ENCODE assay signal across 22 cellular contexts in the genomic region with DNA sequence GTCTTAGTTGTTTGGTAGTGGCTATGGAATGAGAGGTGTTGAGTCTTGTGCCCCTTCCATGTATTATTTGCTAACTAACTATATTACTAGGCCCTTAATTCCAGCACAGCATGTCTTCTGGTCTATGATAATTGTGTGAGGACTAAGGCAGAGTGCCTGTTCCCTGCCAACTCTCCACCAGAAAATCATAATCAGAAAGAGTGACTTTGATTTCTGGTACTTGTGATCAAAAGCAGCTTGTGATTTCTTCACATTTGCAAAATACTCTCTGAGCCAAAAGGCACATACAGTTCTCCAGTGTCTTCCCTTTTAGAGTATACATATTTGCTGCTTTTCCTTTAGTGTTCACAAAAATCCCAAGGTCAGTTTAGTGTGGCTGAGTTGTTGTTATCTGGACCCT.
"Had no signal": no experiment of that assay in that cellular context is flagged by ENCODE, and none has a peak within 500 bp of the region (broad histone marks: within the 10 kb centered on the region; RNA-seq: fewer than 3 reads in every experiment).

No MANE protein-coding gene starts in this region.

- H3K27me3 ChIP-seq: foreskin keratinocyte had no signal

- H3K27ac ChIP-seq: foreskin keratinocyte, VCaP had no signal

- H3K4me3 Mint-ChIP-seq: dendritic cell treated with granulocyte-macrophage colony-stimulating factor and Interleukin-4, amounts not matched to agents 40 ng/mL and 50 ng/mL, for 4 days; nephron; stimulated activated naive CD8-positive, alpha-beta T cell treated with anti-CD3 and anti-CD28 coated beads, Interleukin-15, amount 100 ng/mL, for 72 hours had no signal

- H3K4me1 Mint-ChIP-seq: nephron; stimulated activated naive CD8-positive, alpha-beta T cell treated with anti-CD3 and anti-CD28 coated beads, Interleukin-15, amount 100 ng/mL, for 72 hours had no signal

- H3K27me3 Mint-ChIP-seq: dendritic cell treated with granulocyte-macrophage colony-stimulating factor and Interleukin-4, amounts not matched to agents 40 ng/mL and 50 ng/mL, for 4 days; progenitor cell of endocrine pancreas; stimulated activated naive CD8-positive, alpha-beta T cell treated with anti-CD3 and anti-CD28 coated beads, Interleukin-15, amount 100 ng/mL, for 72 hours had no signal

- H3K27ac Mint-ChIP-seq: dendritic cell treated with granulocyte-macrophage colony-stimulating factor and Interleukin-4, amounts not matched to agents 40 ng/mL and 50 ng/mL, for 4 days; nephron; progenitor cell of endocrine pancreas had no signal

- H3K4me3 ChIP-seq: lung, skin epidermis had no signal

- H3K4me1 ChIP-seq: foreskin keratinocyte had no signal

- DNase-seq: activated CD4-positive, CD25-positive, alpha-beta regulatory T cell treated with anti-CD3 and anti-CD28 coated beads, Interleukin-2, amount 50 U/mL, for 72 hours; activated CD8-positive, alpha-beta memory T cell treated with anti-CD3 and anti-CD28 coated beads for 24 hours; activated CD8-positive, alpha-beta memory T cell treated with anti-CD3 and anti-CD28 coated beads, Interleukin-2, amount 50 U/mL, for 48 hours; activated effector memory CD4-positive, alpha-beta T cell treated with anti-CD3 and anti-CD28 coated beads, Interleukin-2, amount 50 U/mL, for 16 hours; activated naive CD4-positive, alpha-beta T cell treated with anti-CD3 and anti-CD28 coated beads, Interleukin-2, amount 50 U/mL, for 16 hours; activated T-cell treated with anti-CD3 and anti-CD28 coated beads, Interleukin-2, amount 50 U/mL, for 48 hours; cerebellar nuclear complex; effector memory CD4-positive, alpha-beta T cell; foreskin keratinocyte; hypothalamus; midbrain; occipital lobe; stimulated activated CD4-positive, alpha-beta T cell treated with anti-CD3 and anti-CD28 coated beads, Interleukin-15, amount 100 ng/mL, for 24 hours; stimulated activated CD4-positive, alpha-beta T cell treated with anti-CD3 and anti-CD28 coated beads, Interleukin-2, amount 100 ng/mL, for 48 hours; stimulated activated naive CD8-positive, alpha-beta T cell treated with anti-CD3 and anti-CD28 coated beads, Interleukin-15, amount 100 ng/mL, for 72 hours; T-helper 2 cell had no signal

- H3K9me3 Mint-ChIP-seq: dendritic cell treated with granulocyte-macrophage colony-stimulating factor and Interleukin-4, amounts not matched to agents 40 ng/mL and 50 ng/mL, for 4 days; nephron; stimulated activated naive CD8-positive, alpha-beta T cell treated with anti-CD3 and anti-CD28 coated beads, Interleukin-15, amount 100 ng/mL, for 72 hours had no signal

- ATAC-seq: stimulated activated naive CD8-positive, alpha-beta T cell treated with anti-CD3 and anti-CD28 coated beads, Interleukin-15, amount 100 ng/mL, for 72 hours had no signal
